In the genomic region with DNA sequence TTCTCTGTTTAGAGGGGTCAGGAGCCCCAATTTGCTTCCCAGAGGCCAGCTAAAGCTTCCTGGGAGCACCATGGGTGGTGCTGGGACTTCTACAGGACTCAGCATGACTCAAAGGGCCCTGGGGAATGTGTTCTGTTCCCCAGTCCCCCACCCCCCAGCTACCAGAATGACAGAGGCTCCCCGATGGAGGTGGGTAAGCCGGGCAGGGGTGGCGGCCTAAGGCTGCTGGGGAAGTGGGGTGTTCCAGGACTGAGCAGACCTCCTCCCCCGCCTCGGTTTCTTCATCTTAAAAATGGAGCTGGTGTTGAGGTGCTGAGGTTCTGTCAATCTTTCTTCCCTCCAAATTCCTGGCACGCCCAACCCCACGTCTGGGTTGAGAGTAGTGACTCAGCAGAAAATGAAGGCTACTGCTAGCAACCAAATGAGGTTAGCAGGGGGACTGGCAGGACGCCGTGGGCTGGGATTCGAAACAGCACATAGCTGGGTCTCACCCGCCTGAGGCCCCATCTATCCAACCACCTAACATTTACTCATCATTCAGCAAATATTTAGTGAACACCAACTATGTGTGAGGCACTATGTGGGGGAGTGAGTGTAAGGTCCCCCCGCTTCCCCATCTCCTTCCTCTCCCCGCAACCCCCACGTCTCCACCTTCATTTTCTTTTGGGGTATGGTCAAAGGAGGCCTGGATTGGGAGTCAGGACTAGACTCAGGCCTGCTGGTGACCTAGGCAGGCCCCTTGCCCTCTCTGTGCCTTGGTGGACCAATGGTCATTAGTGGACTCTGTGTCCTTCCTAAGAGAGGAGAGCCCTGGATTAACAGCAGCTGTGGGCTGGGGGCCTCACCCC, we compare ENCODE assay signal across 8 cellular contexts. TPM values are rescaled to one million over a fixed set of nuclear protein-coding genes. Genes with fewer than 3 reads are reported as not detected.
DNase-seq lines count a peak whose midpoint lies in the region; ATAC-seq and TF ChIP-seq lines count a peak whose summit lies in the region.

No MANE protein-coding gene starts in this region.

- no peak overlapping the region for H3K4me3 ChIP-seq in BLaER1 treated with 17β-estradiol and CSF1 and Interleukin-3, amounts not matched to agents 10 nM and 100 nM
- no peak overlapping the region for H3K4me3 ChIP-seq in left lung

- TF ChIP-seq CTCF in MCF 10A (IDR thresholded peaks at IDR 0.05; ENCODE audit: unreplicated experiment) (no peak), left lung (IDR thresholded peaks at IDR 0.05) (no peak), type B pancreatic cell (conservative IDR thresholded peaks at IDR 0.05) (no peak)

- H3K9me3 ChIP-seq in BLaER1 treated with 17β-estradiol and CSF1 and Interleukin-3, amounts not matched to agents 10 nM and 100 nM (replicated peaks in 1 of 11): peaks cover 0 to 7% (median 0%) of the 10 kb centered on the region in 11 experiments; a peak in 4 of 22 replicates
- peaks cover 0 to 3% of the 10 kb centered on the region in 2 donors for H3K9me3 ChIP-seq in left lung

- CTCF ChIA-PET in MCF 10A (lab: Yijun Ruan, JAX): interaction anchor here (0.5 to 1.1 kb wide), 3 partner anchors 11 to 742 kb away, joined by 3 to 4 read pairs (median 3); no protein-coding TSS in a partner anchor

- H3K27ac ChIP-seq in BLaER1 treated with 17β-estradiol and CSF1 and Interleukin-3, amounts not matched to agents 10 nM and 100 nM: peak overlapping the region in 9 of 11 experiments; percentile 16 to 67 (median 51); a peak in 16 of 22 replicates
- H3K27ac ChIP-seq in left lung: peak overlapping the region; percentile 37 to 77

- peak overlapping the region in 6 of 11 experiments; percentile 5 to 34 (median 22); a peak in 8 of 22 replicates for H3K9ac ChIP-seq in BLaER1 treated with 17β-estradiol and CSF1 and Interleukin-3, amounts not matched to agents 10 nM and 100 nM

- POLR2A ChIA-PET in MCF 10A (lab: Yijun Ruan, JAX): interaction anchor here (0.8 to 1.2 kb wide), 3 partner anchors 11 to 238 kb away, joined by 3 read pairs; no protein-coding TSS in a partner anchor

- H3K4me1 Mint-ChIP-seq in MCF 10A (ENCODE audit: insufficient read depth, unreplicated experiment) (peaks cover 25% of the 10 kb centered on the region), type B pancreatic cell (ENCODE audit: unreplicated experiment) (peaks cover 35% of the 10 kb centered on the region)

- peaks cover 23 to 45% (median 43%) of the 10 kb centered on the region in 11 experiments for H3K27me3 ChIP-seq in BLaER1 treated with 17β-estradiol and CSF1 and Interleukin-3, amounts not matched to agents 10 nM and 100 nM
- peaks cover 0 to 29% of the 10 kb centered on the region in 2 donors for H3K27me3 ChIP-seq in left lung

- H3K36me3 Mint-ChIP-seq in MCF 10A (ENCODE audit: insufficient read depth, unreplicated experiment): no peaks in the 10 kb centered on the region
- no peaks in the 10 kb centered on the region for H3K36me3 Mint-ChIP-seq in type B pancreatic cell

- no peaks in the 10 kb centered on the region; a peak in 1 of 22 replicates for H4K20me1 ChIP-seq in BLaER1 treated with 17β-estradiol and CSF1 and Interleukin-3, amounts not matched to agents 10 nM and 100 nM

- peak overlapping the region; percentile 59 for H3K4me3 Mint-ChIP-seq in MCF 10A (ENCODE audit: unreplicated experiment)
- H3K4me3 Mint-ChIP-seq in type B pancreatic cell: peak overlapping the region; percentile 67

- DNase-seq in HT1080 (ENCODE audit: low read depth) (peak; percentile 39), MCF 10A (ENCODE audit: unreplicated experiment) (peak; percentile 95), left lung (peak in 1 of 2 donors; percentile 73), type B pancreatic cell (ENCODE audit: extremely low spot score, unreplicated experiment) (no peak), NCI-H187 (lab: John Stamatoyannopoulos, UW) (no peak)
- no peak for DNase-seq in activated T-cell treated with anti-CD3 and anti-CD28 coated beads, Interleukin-2, amount 50 U/mL, for 1 hour

- intact Hi-C loops in MCF 10A (cut with micrococcal nuclease): loop anchor here (5.0 kb wide), 1 partner anchor 68 kb away; no protein-coding TSS in a partner anchor
- intact Hi-C loops in left lung (cut with DNase I): no loop called here

- H3K4me1 ChIP-seq in BLaER1 treated with 17β-estradiol and CSF1 and Interleukin-3, amounts not matched to agents 10 nM and 100 nM: peaks cover 14 to 42% (median 36%) of the 10 kb centered on the region in 10 experiments
- H3K4me1 ChIP-seq in left lung: peaks cover 6 to 46% of the 10 kb centered on the region in 2 donors

- H3K27ac Mint-ChIP-seq in MCF 10A (ENCODE audit: low read depth, unreplicated experiment) (peak overlapping the region; percentile 96), type B pancreatic cell (peak overlapping the region; percentile 91)

- no TSS peak for BruUV-seq in MCF 10A (replicated peaks; lab: Mats Ljungman, UMichigan)

- H3K27me3 Mint-ChIP-seq in MCF 10A (ENCODE audit: insufficient read depth, unreplicated experiment) (peaks cover under 1% of the 10 kb centered on the region), type B pancreatic cell (no peaks in the 10 kb centered on the region)

- ATAC-seq in left lung (peak; percentile 49), HG02973 (IDR thresholded peaks at IDR 0.05; ENCODE audit: unreplicated experiment) (no peak)

- H3K9me3 Mint-ChIP-seq in MCF 10A (ENCODE audit: unreplicated experiment) (no peaks in the 10 kb centered on the region), type B pancreatic cell (peaks cover 6% of the 10 kb centered on the region)

- H3K36me3 ChIP-seq in BLaER1 treated with 17β-estradiol and CSF1 and Interleukin-3, amounts not matched to agents 10 nM and 100 nM: no peaks in the 10 kb centered on the region
- H3K36me3 ChIP-seq in left lung: no peaks in the 10 kb centered on the region

- peak overlapping the region; percentile 38 to 87 (median 69); a peak in 21 of 22 replicates for H3K4me2 ChIP-seq in BLaER1 treated with 17β-estradiol and CSF1 and Interleukin-3, amounts not matched to agents 10 nM and 100 nM

RNA-seq across cellular contexts. Expression of a gene that starts 50.2 kb away (rescaled TPM):
- total RNA-seq in HT1080 (2014; rRNA removed; shearing (Covaris generic)): not detected in 2 replicates
- not detected in 2 replicates for polyA plus RNA-seq in HT1080 (2015; cell fraction: cytosol; rRNA removed)
- 0.19 TPM in 1 of 2 replicates, not detected in the other for polyA plus RNA-seq in HT1080 (2015; cell fraction: nucleus; rRNA removed)
- 0.20 TPM in 1 of 2 replicates, not detected in the other for total RNA-seq in MCF 10A (2022)
- not detected for total RNA-seq in left lung
- not detected in 2 replicates for total RNA-seq in type B pancreatic cell (ENCODE audit: low replicate concordance)

RNA-seq across cellular contexts. Expression of a gene that starts 55.3 kb away (rescaled TPM):
- total RNA-seq in HT1080 (2014; rRNA removed; shearing (Covaris generic)): 65.9 and 66.4 TPM in 2 replicates
- polyA plus RNA-seq in HT1080 (2015; cell fraction: cytosol; rRNA removed): 55.8 and 77.9 TPM in 2 replicates
- 36.7 and 44.6 TPM in 2 replicates for polyA plus RNA-seq in HT1080 (2015; cell fraction: nucleus; rRNA removed)
- total RNA-seq in MCF 10A (2022): 32.9 and 49.2 TPM in 2 replicates
- 10 to 100 TPM; 25.3 to 35.4 TPM for total RNA-seq in left lung
- 31.4 and 33.5 TPM in 2 replicates for total RNA-seq in type B pancreatic cell (ENCODE audit: low replicate concordance)

Comparison
In these comparisons a context has a peak if more than half of its experiments do, and no peak if none do; other contexts are left out.
1. DNase-seq: peak in HT1080 (single experiment) and MCF 10A (single experiment); none in type B pancreatic cell (single experiment), activated T-cell treated with anti-CD3 and anti-CD28 coated beads, Interleukin-2, amount 50 U/mL, for 1 hour (single experiment) and NCI-H187 (0 of 2).